In genomic region chr4:185005209-185005819, GRCh38 we compare ENCODE assay signal across 9 cellular contexts. TPM values are rescaled to one million over a fixed set of nuclear protein-coding genes. Genes with fewer than 3 reads are reported as not detected.
DNase-seq lines count a peak whose midpoint lies in the region; ATAC-seq and TF ChIP-seq lines count a peak whose summit lies in the region.
"Had no signal": no experiment of that assay in that cellular context is flagged by ENCODE, and none has a peak within 500 bp of the region (broad histone marks: within the 10 kb centered on the region; RNA-seq: fewer than 3 reads in every experiment).

No MANE protein-coding gene starts in this region.

- peaks cover 6% of the 10 kb centered on the region for H3K4me1 Mint-ChIP-seq in activated CD8-positive, alpha-beta memory T cell treated with anti-CD3 and anti-CD28 coated beads, Interleukin-2, amount 10 ng/mL, durations not matched to agents 7 days and 5 days

- H3K4me1 ChIP-seq in NT2/D1 (ENCODE audit: insufficient read depth, insufficient read length) = peaks cover 3% of the 10 kb centered on the region

- H3K9me3 Mint-ChIP-seq in activated CD8-positive, alpha-beta memory T cell treated with anti-CD3 and anti-CD28 coated beads, Interleukin-2, amount 10 ng/mL, durations not matched to agents 7 days and 5 days (ENCODE audit: low read depth) = no peaks in the 10 kb centered on the region

- no peak overlapping the region for H3K4me3 Mint-ChIP-seq in activated CD8-positive, alpha-beta memory T cell treated with anti-CD3 and anti-CD28 coated beads, Interleukin-2, amount 10 ng/mL, durations not matched to agents 7 days and 5 days

- CTCF ChIA-PET in activated CD8-positive, alpha-beta memory T cell treated with anti-CD3 and anti-CD28 coated beads, Interleukin-2, amount 10 ng/mL, durations not matched to agents 7 days and 5 days (lab: Charles Lee) = interaction anchor here (0.6 to 3.8 kb wide), 17 partner anchors 14 to 401 kb away, joined by 3 to 15 read pairs (median 4); partner anchors contain the start of gene SLC25A4

- H3K36me3 ChIP-seq in NT2/D1 (ENCODE audit: insufficient read depth, insufficient read length, low read length) = no peaks in the 10 kb centered on the region

- ATAC-seq in activated CD8-positive, alpha-beta memory T cell treated with anti-CD3 and anti-CD28 coated beads, Interleukin-2, amount 10 ng/mL, durations not matched to agents 7 days and 5 days = peak; percentile 94

- no peak overlapping the region for H3K27ac Mint-ChIP-seq in activated CD8-positive, alpha-beta memory T cell treated with anti-CD3 and anti-CD28 coated beads, Interleukin-2, amount 10 ng/mL, durations not matched to agents 7 days and 5 days

- H3K36me3 Mint-ChIP-seq in activated CD8-positive, alpha-beta memory T cell treated with anti-CD3 and anti-CD28 coated beads, Interleukin-2, amount 10 ng/mL, durations not matched to agents 7 days and 5 days = no peaks in the 10 kb centered on the region

- peak overlapping the region; percentile 72 for H3K9ac ChIP-seq in NT2/D1 (ENCODE audit: insufficient read length, low read depth)

- peaks cover 54% of the 10 kb centered on the region for H3K27me3 Mint-ChIP-seq in activated CD8-positive, alpha-beta memory T cell treated with anti-CD3 and anti-CD28 coated beads, Interleukin-2, amount 10 ng/mL, durations not matched to agents 7 days and 5 days

- TF ChIP-seq CTCF in GM20000 (IDR thresholded peaks at IDR 0.05; ENCODE audit: extremely low read depth, missing control alignments) = peak; percentile 83

- DNase-seq in COLO668 (lab: John Stamatoyannopoulos, UW; ENCODE audit: unreplicated experiment) (peak; percentile 81), GM20000 (ENCODE audit: low spot score) (peak; percentile 85), HS-27A (ENCODE audit: low read depth) (peak; percentile 14), NT2/D1 (ENCODE audit: low read depth, low spot score) (no peak), epidermal melanocyte (ENCODE audit: insufficient read length, low spot score) (peak; percentile 74), mucosa of gallbladder (ENCODE audit: low spot score) (peak; percentile 84)
- DNase-seq in activated CD8-positive, alpha-beta memory T cell treated with anti-CD3 and anti-CD28 coated beads, Interleukin-2, amount 10 ng/mL, durations not matched to agents 7 days and 5 days = peak; percentile 85
- peak; percentile 40 to 46 for DNase-seq in stimulated activated CD8-positive, alpha-beta memory T cell treated with anti-CD3 and anti-CD28 coated beads, Interleukin-4, amount 100 ng/mL, for 1 hour (ENCODE audit: low read depth in 2 of 2, low spot score in 1 of 2)

- H3K4me3 ChIP-seq in NT2/D1 (ENCODE audit: insufficient read length, low read depth) = no peak overlapping the region

- no peaks in the 10 kb centered on the region for H3K9me3 ChIP-seq in NT2/D1 (ENCODE audit: insufficient read depth, low read length)

- H3K27me3 ChIP-seq in NT2/D1 (ENCODE audit: insufficient read depth, insufficient read length) = peaks cover 21% of the 10 kb centered on the region

RNA-seq across cellular contexts. Expression of gene HELT, which starts 13.0 kb away (rescaled TPM):
- total RNA-seq in activated CD8-positive, alpha-beta memory T cell treated with anti-CD3 and anti-CD28 coated beads, Interleukin-2, amount 10 ng/mL, durations not matched to agents 7 days and 5 days = not detected
- not detected for total RNA-seq in mucosa of gallbladder
- total RNA-seq: frontal cortex had no signal
